8 cellular contexts compared by ENCODE assay signal in genomic region chr4:186191266-186192067, GRCh38. TPM values are rescaled to one million over a fixed set of nuclear protein-coding genes. Genes with fewer than 3 reads are reported as not detected.
A peak's percentile ranks its signal among the peaks of the same experiment; 100 is the strongest.
DNase-seq lines count a peak whose midpoint lies in the region; ATAC-seq, FAIRE-seq and TF ChIP-seq lines count a peak whose summit lies in the region.

CYP4V2 (plus strand) TSS chr4:186191567; CDS start chr4:186191824, 257 bp downstream.

- H3K27ac ChIP-seq in SK-N-MC (no peak within 1 kb of the TSS), thymus (ENCODE audit: low read depth) (peak within 1 kb of the TSS; percentile 96)

- under 1% methylated on average over 100 of the region's 100 CpGs for WGBS in thymus

- H3K9ac ChIP-seq in SK-N-MC (ENCODE audit: insufficient read length) = no peak within 1 kb of the TSS

- H3K36me3 ChIP-seq in SK-N-MC (ENCODE audit: insufficient read depth, low read length) (no peaks in the 10 kb centered on the region), thymus (ENCODE audit: control insufficient read depth, insufficient read depth) (no peaks in the 10 kb centered on the region)

- H3K4me3 ChIP-seq in SK-N-MC = peak within 1 kb of the TSS; percentile 74
- peak within 1 kb of the TSS; percentile 96 for H3K4me3 ChIP-seq in thymus (ENCODE audit: low read length)

- peak within 1 kb of the TSS; percentile 98 for H3K27ac Mint-ChIP-seq in glutamatergic neuron (ENCODE audit: unreplicated experiment)
- H3K27ac Mint-ChIP-seq in osteocyte (ENCODE audit: unreplicated experiment) = peak within 1 kb of the TSS; percentile 90

- TF ChIP-seq CTCF in glutamatergic neuron (IDR thresholded peaks at IDR 0.05; ENCODE audit: partially characterized antibody, unreplicated experiment) = peak; percentile 11
- TF ChIP-seq CTCF in osteocyte (IDR thresholded peaks at IDR 0.05) = peak; percentile 54

- H3K27me3 Mint-ChIP-seq in glutamatergic neuron (ENCODE audit: unreplicated experiment) = peaks cover 10% of the 10 kb centered on the region
- H3K27me3 Mint-ChIP-seq in osteocyte (ENCODE audit: unreplicated experiment) = no peaks in the 10 kb centered on the region

- H3K4me1 Mint-ChIP-seq in glutamatergic neuron (ENCODE audit: low read depth, unreplicated experiment) = peaks cover 18% of the 10 kb centered on the region
- peaks cover 24% of the 10 kb centered on the region for H3K4me1 Mint-ChIP-seq in osteocyte (ENCODE audit: unreplicated experiment)

- no peaks in the 10 kb centered on the region for H3K36me3 Mint-ChIP-seq in glutamatergic neuron (ENCODE audit: unreplicated experiment)
- H3K36me3 Mint-ChIP-seq in osteocyte (ENCODE audit: unreplicated experiment) = peaks cover 11% of the 10 kb centered on the region

- H3K4me3 Mint-ChIP-seq in glutamatergic neuron (ENCODE audit: unreplicated experiment) = peak within 1 kb of the TSS; percentile 98
- H3K4me3 Mint-ChIP-seq in osteocyte (ENCODE audit: unreplicated experiment) = peak within 1 kb of the TSS; percentile 85

- no peaks in the 10 kb centered on the region for H3K27me3 ChIP-seq in thymus (ENCODE audit: control insufficient read depth, insufficient read depth)

- ATAC-seq in GM21381 (IDR thresholded peaks at IDR 0.05; ENCODE audit: unreplicated experiment) = peak; percentile 84

- peak; percentile 89 for FAIRE-seq in HTR-8/SVneo (lab: Jason Lieb, UNC)

- H3K9me3 Mint-ChIP-seq in glutamatergic neuron (ENCODE audit: unreplicated experiment) = peaks cover 9% of the 10 kb centered on the region
- H3K9me3 Mint-ChIP-seq in osteocyte (ENCODE audit: unreplicated experiment) = no peaks in the 10 kb centered on the region

- DNase-seq in DMS79 treated with DMSO at 0.1 percent for 48 hours (lab: John Stamatoyannopoulos, UW) (peak; percentile 15), HTR-8/SVneo (ENCODE audit: insufficient read length, low spot score) (peak; percentile 76), SK-N-MC (ENCODE audit: low read depth, low spot score) (no peak), glutamatergic neuron (peak; percentile 83), osteocyte (ENCODE audit: extremely low spot score, unreplicated experiment) (peak; percentile 89)
- DNase-seq in activated naive CD4-positive, alpha-beta T cell treated with anti-CD3 and anti-CD28 coated beads, Interleukin-2, amount 50 U/mL, for 16 hours = peak; percentile 90

- no peaks in the 10 kb centered on the region for H3K9me3 ChIP-seq in SK-N-MC (ENCODE audit: low read depth, low read length)
- H3K9me3 ChIP-seq in thymus (ENCODE audit: control insufficient read depth) = no peaks in the 10 kb centered on the region

- H3K4me1 ChIP-seq in thymus (ENCODE audit: control insufficient read depth, insufficient read depth, low read length) = peaks cover 15% of the 10 kb centered on the region

RNA-seq across cellular contexts. Expression of gene CYP4V2, which starts in this region (rescaled TPM):
- total RNA-seq in glutamatergic neuron (ENCODE audit: unreplicated experiment) = 10.0 TPM
- 14.1 and 14.4 TPM in 2 replicates for total RNA-seq in osteocyte
- polyA plus RNA-seq in thymus = 28.2 TPM
